2 cellular contexts compared by ENCODE assay signal in the genomic region with DNA sequence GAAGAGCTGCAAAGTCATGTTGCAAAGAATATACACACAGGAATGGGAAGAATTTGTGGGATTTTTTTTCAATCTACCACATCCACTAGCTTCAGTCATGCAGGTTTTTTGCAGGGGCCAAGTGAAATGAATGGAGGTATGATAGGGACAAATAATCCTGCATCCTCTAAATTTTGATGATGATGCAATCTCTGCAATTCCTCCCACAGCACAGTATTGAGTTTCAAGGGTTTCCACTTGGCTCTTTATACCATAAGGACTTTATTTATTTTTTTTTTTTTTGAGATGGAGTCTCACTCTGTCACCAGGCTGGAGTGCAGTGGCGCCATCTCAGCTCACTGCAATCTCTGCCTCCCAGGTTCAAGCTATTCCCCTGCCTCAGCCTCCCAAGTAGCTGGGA. TPM values are rescaled to one million over a fixed set of nuclear protein-coding genes. Genes with fewer than 3 reads are reported as not detected.
"Had no signal": no experiment of that assay in that cellular context is flagged by ENCODE, and none has a peak within 500 bp of the region (broad histone marks: within the 10 kb centered on the region; RNA-seq: fewer than 3 reads in every experiment).

No MANE protein-coding gene starts in this region.

RNA-seq across cellular contexts. Expression of gene ZNF283, which starts 9.7 kb away (rescaled TPM):
- total RNA-seq: ascending aorta had no signal

RNA-seq across cellular contexts. Expression of gene LYPD5, which starts 15.2 kb away (rescaled TPM):
- total RNA-seq: ascending aorta, body of pancreas had no signal
